In genomic region chr1:235513495-235514366, GRCh38 we compare ENCODE assay signal across 8 cellular contexts. TPM values are rescaled to one million over a fixed set of nuclear protein-coding genes. Genes with fewer than 3 reads are reported as not detected.
DNase-seq lines count a peak whose midpoint lies in the region; ATAC-seq, FAIRE-seq and TF ChIP-seq lines count a peak whose summit lies in the region.

No MANE protein-coding gene starts in this region.

- H3K27ac Mint-ChIP-seq in CD4-positive, alpha-beta memory T cell, result peak overlapping the region in 1 of 7 donors; percentile 30
- H3K27ac Mint-ChIP-seq in WTC11, result no peak overlapping the region

- CTCF ChIA-PET in CD4-positive, alpha-beta memory T cell (lab: Charles Lee; ENCODE audit: partially characterized antibody), result interaction anchor here (0.6 to 2.9 kb wide), 24 partner anchors 9 to 462 kb away, joined by 3 to 41 read pairs (median 4); partner anchors contain the start of gene B3GALNT2
- CTCF ChIA-PET in WTC11 (lab: Charles Lee), result interaction anchor here (0.6 to 2.1 kb wide), 21 partner anchors 9 to 552 kb away, joined by 3 to 22 read pairs (median 4); partner anchors contain the start of gene B3GALNT2

- no peak overlapping the region for H3K27ac ChIP-seq in CD4-positive, alpha-beta memory T cell (ENCODE audit: low read depth, low read length)
- H3K27ac ChIP-seq in prostate gland, result peak overlapping the region in 1 of 2 donors; percentile 21

- H3K9me3 Mint-ChIP-seq in CD4-positive, alpha-beta memory T cell, result no peaks in the 10 kb centered on the region
- H3K9me3 Mint-ChIP-seq in WTC11, result no peaks in the 10 kb centered on the region

- peak; percentile 47 to 68 (median 63) for DNase-seq in CD4-positive, alpha-beta memory T cell
- DNase-seq in GM18507 (ENCODE audit: extremely low spot score, insufficient read length, low read depth) (no peak), NCI-H2171 treated with DMSO at 0.1 percent for 48 hours (lab: John Stamatoyannopoulos, UW) (peak; percentile 76), WTC11 (ENCODE audit: low spot score) (no peak), frontal cortex (ENCODE audit: low spot score in 2 of 2) (no peak), prostate gland (ENCODE audit: low spot score) (peak; percentile 67)

- no peaks in the 10 kb centered on the region for H3K36me3 Mint-ChIP-seq in CD4-positive, alpha-beta memory T cell
- H3K36me3 Mint-ChIP-seq in WTC11, result no peaks in the 10 kb centered on the region

- H3K4me3 Mint-ChIP-seq in CD4-positive, alpha-beta memory T cell, result no peak overlapping the region
- H3K4me3 Mint-ChIP-seq in WTC11, result no peak overlapping the region

- H3K9me3 ChIP-seq in CD4-positive, alpha-beta memory T cell (ENCODE audit: control insufficient read depth in 1 of 2, low read length in 2 of 2), result no peaks in the 10 kb centered on the region
- H3K9me3 ChIP-seq in prostate gland, result no peaks in the 10 kb centered on the region

- POLR2A ChIA-PET in CD4-positive, alpha-beta memory T cell (lab: Charles Lee; ENCODE audit: partially characterized antibody), result interaction anchor here (1.0 to 1.4 kb wide), 2 partner anchors 9 to 270 kb away, joined by 4 to 5 read pairs; no protein-coding TSS in a partner anchor
- POLR2A ChIA-PET in WTC11 (lab: Charles Lee), result interaction anchor here (0.6 kb wide), 2 partner anchors 237 to 1371 kb away, joined by 4 to 8 read pairs; no protein-coding TSS in a partner anchor

- H3K4me1 ChIP-seq in CD4-positive, alpha-beta memory T cell (ENCODE audit: insufficient read depth, low read length), result no peaks in the 10 kb centered on the region
- no peaks in the 10 kb centered on the region for H3K4me1 ChIP-seq in prostate gland (replicated peaks)

- no peaks in the 10 kb centered on the region for H3K36me3 ChIP-seq in CD4-positive, alpha-beta memory T cell (ENCODE audit: insufficient read depth, low read length)
- H3K36me3 ChIP-seq in prostate gland, result no peaks in the 10 kb centered on the region

- FAIRE-seq in GM18507 (lab: Jason Lieb, UNC), result peak; percentile 80
- peak; percentile 82 for FAIRE-seq in frontal cortex (lab: Jason Lieb, UNC)

- H3K4me1 Mint-ChIP-seq in CD4-positive, alpha-beta memory T cell, result peaks cover 0 to 1% (median 0%) of the 10 kb centered on the region in 4 donors
- no peaks in the 10 kb centered on the region for H3K4me1 Mint-ChIP-seq in WTC11

- WGBS in prostate gland, result 34% methylated on average over 8 of the region's 8 CpGs

- intact Hi-C loops in CD4-positive, alpha-beta memory T cell (cut with micrococcal nuclease), result loop anchor here (1.0 kb wide), 2 partner anchors 270 to 458 kb away; no protein-coding TSS in a partner anchor
- intact Hi-C loops in prostate gland (cut with DNase I), result loop anchor here (5.0 kb wide), 2 partner anchors 274 to 459 kb away; no protein-coding TSS in a partner anchor

- TF ChIP-seq POLR2A in prostate gland (IDR thresholded peaks at IDR 0.05), result no peak

- no peaks in the 10 kb centered on the region for H3K27me3 ChIP-seq in CD4-positive, alpha-beta memory T cell (ENCODE audit: insufficient read depth, low read length)
- no peaks in the 10 kb centered on the region for H3K27me3 ChIP-seq in prostate gland (replicated peaks; ENCODE audit: insufficient read depth)

- peaks cover 4 to 6% of the 10 kb centered on the region in 2 donors for H3K27me3 Mint-ChIP-seq in CD4-positive, alpha-beta memory T cell
- no peaks in the 10 kb centered on the region for H3K27me3 Mint-ChIP-seq in WTC11 (ENCODE audit: low read depth)

- ATAC-seq in WTC11 (peak; percentile 46), GM21737 (IDR thresholded peaks at IDR 0.05; ENCODE audit: unreplicated experiment) (no peak), HG03378 (IDR thresholded peaks at IDR 0.05; ENCODE audit: unreplicated experiment) (no peak)

- TF ChIP-seq CTCF in WTC11 (IDR thresholded peaks at IDR 0.05), result peak; percentile 69
- TF ChIP-seq CTCF in prostate gland (IDR thresholded peaks at IDR 0.05), result peak; percentile 84 to 92 (median 86)

- H3K4me3 ChIP-seq in CD4-positive, alpha-beta memory T cell (ENCODE audit: low read length in 2 of 2), result no peak overlapping the region
- no peak overlapping the region for H3K4me3 ChIP-seq in prostate gland

TF ChIP-seq in WTC11, 78 proteins besides CTCF, POLR2A, EP300 and RAD21 (continues in another document):
- TF ChIP-seq, protein P1, sequence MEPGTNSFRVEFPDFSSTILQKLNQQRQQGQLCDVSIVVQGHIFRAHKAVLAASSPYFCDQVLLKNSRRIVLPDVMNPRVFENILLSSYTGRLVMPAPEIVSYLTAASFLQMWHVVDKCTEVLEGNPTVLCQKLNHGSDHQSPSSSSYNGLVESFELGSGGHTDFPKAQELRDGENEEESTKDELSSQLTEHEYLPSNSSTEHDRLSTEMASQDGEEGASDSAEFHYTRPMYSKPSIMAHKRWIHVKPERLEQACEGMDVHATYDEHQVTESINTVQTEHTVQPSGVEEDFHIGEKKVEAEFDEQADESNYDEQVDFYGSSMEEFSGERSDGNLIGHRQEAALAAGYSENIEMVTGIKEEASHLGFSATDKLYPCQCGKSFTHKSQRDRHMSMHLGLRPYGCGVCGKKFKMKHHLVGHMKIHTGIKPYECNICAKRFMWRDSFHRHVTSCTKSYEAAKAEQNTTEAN (CRISPR knock-in tag; IDR thresholded peaks at IDR 0.05), result no peak
- TF ChIP-seq TP53 (CRISPR knock-in tag; IDR thresholded peaks at IDR 0.05), result no peak
- TF ChIP-seq GRHL2 (CRISPR knock-in tag; IDR thresholded peaks at IDR 0.05; ENCODE audit: insufficient replicate concordance, severe bottlenecking), result no peak
- TF ChIP-seq GTF2I (CRISPR knock-in tag; conservative IDR thresholded peaks at IDR 0.05), result no peak
- no peak for TF ChIP-seq ZNF396 (CRISPR knock-in tag; IDR thresholded peaks at IDR 0.05; ENCODE audit: borderline replicate concordance)
- no peak for TF ChIP-seq TEAD1 (CRISPR knock-in tag; IDR thresholded peaks at IDR 0.05)
- no peak for TF ChIP-seq USF2 (CRISPR knock-in tag; IDR thresholded peaks at IDR 0.05)
- no peak for TF ChIP-seq SMAD4 (CRISPR knock-in tag; IDR thresholded peaks at IDR 0.05)
- TF ChIP-seq ZSCAN18 (CRISPR knock-in tag; IDR thresholded peaks at IDR 0.05), result no peak
- TF ChIP-seq, protein P2, sequence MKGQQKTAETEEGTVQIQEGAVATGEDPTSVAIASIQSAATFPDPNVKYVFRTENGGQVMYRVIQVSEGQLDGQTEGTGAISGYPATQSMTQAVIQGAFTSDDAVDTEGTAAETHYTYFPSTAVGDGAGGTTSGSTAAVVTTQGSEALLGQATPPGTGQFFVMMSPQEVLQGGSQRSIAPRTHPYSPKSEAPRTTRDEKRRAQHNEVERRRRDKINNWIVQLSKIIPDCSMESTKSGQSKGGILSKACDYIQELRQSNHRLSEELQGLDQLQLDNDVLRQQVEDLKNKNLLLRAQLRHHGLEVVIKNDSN (CRISPR knock-in tag; IDR thresholded peaks at IDR 0.05), result no peak
- TF ChIP-seq, protein P3, sequence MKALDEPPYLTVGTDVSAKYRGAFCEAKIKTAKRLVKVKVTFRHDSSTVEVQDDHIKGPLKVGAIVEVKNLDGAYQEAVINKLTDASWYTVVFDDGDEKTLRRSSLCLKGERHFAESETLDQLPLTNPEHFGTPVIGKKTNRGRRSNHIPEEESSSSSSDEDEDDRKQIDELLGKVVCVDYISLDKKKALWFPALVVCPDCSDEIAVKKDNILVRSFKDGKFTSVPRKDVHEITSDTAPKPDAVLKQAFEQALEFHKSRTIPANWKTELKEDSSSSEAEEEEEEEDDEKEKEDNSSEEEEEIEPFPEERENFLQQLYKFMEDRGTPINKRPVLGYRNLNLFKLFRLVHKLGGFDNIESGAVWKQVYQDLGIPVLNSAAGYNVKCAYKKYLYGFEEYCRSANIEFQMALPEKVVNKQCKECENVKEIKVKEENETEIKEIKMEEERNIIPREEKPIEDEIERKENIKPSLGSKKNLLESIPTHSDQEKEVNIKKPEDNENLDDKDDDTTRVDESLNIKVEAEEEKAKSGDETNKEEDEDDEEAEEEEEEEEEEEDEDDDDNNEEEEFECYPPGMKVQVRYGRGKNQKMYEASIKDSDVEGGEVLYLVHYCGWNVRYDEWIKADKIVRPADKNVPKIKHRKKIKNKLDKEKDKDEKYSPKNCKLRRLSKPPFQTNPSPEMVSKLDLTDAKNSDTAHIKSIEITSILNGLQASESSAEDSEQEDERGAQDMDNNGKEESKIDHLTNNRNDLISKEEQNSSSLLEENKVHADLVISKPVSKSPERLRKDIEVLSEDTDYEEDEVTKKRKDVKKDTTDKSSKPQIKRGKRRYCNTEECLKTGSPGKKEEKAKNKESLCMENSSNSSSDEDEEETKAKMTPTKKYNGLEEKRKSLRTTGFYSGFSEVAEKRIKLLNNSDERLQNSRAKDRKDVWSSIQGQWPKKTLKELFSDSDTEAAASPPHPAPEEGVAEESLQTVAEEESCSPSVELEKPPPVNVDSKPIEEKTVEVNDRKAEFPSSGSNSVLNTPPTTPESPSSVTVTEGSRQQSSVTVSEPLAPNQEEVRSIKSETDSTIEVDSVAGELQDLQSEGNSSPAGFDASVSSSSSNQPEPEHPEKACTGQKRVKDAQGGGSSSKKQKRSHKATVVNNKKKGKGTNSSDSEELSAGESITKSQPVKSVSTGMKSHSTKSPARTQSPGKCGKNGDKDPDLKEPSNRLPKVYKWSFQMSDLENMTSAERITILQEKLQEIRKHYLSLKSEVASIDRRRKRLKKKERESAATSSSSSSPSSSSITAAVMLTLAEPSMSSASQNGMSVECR (CRISPR knock-in tag; IDR thresholded peaks at IDR 0.05; ENCODE audit: borderline replicate concordance), result no peak
- no peak for TF ChIP-seq ZNF121 (CRISPR knock-in tag; IDR thresholded peaks at IDR 0.05)

RNA-seq across cellular contexts. Expression of gene B3GALNT2, which starts 9.5 kb away (rescaled TPM):
- 10 to 100 TPM; 11.0 to 12.1 TPM for total RNA-seq in CD4-positive, alpha-beta memory T cell
- 1 to 10 TPM; 6.3 to 7.2 TPM for polyA plus RNA-seq in CD4-positive, alpha-beta memory T cell
- total RNA-seq in WTC11 (2021) (37.4 to 41.7 TPM (median 40.8 TPM) in 3 replicates), frontal cortex (19.6 TPM), prostate gland (10 to 100 TPM; 29.1 to 52.1 TPM)

Comparison
In these comparisons a context has a peak if more than half of its experiments do, and no peak if none do; other contexts are left out.
1. DNase-seq: peak in CD4-positive, alpha-beta memory T cell (5 of 5), NCI-H2171 treated with DMSO at 0.1 percent for 48 hours (single experiment) and prostate gland (single experiment); none in GM18507 (single experiment), WTC11 (single experiment) and frontal cortex (0 of 2).